ENCODE assay signal across 18 cellular contexts in the genomic region with DNA sequence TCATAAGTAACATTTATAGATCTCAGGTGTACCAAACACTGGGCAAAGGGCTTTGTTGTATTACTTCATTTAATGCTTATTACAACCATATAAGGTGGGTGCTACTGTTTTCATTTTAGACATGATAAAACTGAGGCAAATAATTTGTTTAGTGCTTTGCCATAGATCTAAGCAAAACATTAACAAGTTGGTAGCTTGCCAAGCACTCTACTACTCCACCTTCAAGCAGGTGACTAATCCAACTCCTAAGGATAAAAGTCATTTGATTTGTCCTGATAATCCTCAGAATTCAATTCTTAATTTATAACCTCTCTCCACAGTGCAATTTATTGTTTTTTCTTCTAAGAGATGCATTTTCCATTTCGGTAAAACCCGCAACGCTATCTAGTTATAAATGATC.
"Had no signal": no experiment of that assay in that cellular context is flagged by ENCODE, and none has a peak within 500 bp of the region (broad histone marks: within the 10 kb centered on the region; RNA-seq: fewer than 3 reads in every experiment).

No MANE protein-coding gene starts in this region.

- H3K27ac Mint-ChIP-seq: activated CD8-positive, alpha-beta memory T cell treated with anti-CD3 and anti-CD28 coated beads, Interleukin-2, amount 10 ng/mL, durations not matched to agents 7 days and 5 days; activated naive CD8-positive, alpha-beta T cell treated with anti-CD3 and anti-CD28 coated beads for 36 hours; activated T-cell treated with anti-CD3 and anti-CD28 coated beads, Interleukin-2, amount 50 U/mL, for 24 hours; memory B cell; natural killer cell treated with Interleukin-12 subunit alpha and Interleukin-12 subunit beta and Interleukin-15 and Interleukin-18, amount 100 ng/mL, for 72 hours had no signal

- H3K4me1 ChIP-seq: heart left ventricle, psoas muscle, spleen, transverse colon had no signal

- H3K4me1 Mint-ChIP-seq: activated CD8-positive, alpha-beta memory T cell treated with anti-CD3 and anti-CD28 coated beads, Interleukin-2, amount 10 ng/mL, durations not matched to agents 7 days and 5 days; activated naive CD8-positive, alpha-beta T cell treated with anti-CD3 and anti-CD28 coated beads for 36 hours; memory B cell had no signal

- H3K27me3 ChIP-seq: brain microvascular endothelial cell, heart left ventricle, spleen, transverse colon had no signal

- H3K27me3 Mint-ChIP-seq: activated CD8-positive, alpha-beta memory T cell treated with anti-CD3 and anti-CD28 coated beads, Interleukin-2, amount 10 ng/mL, durations not matched to agents 7 days and 5 days; activated T-cell treated with anti-CD3 and anti-CD28 coated beads, Interleukin-2, amount 50 U/mL, for 24 hours; memory B cell; natural killer cell treated with Interleukin-12 subunit alpha and Interleukin-12 subunit beta and Interleukin-15 and Interleukin-18, amount 100 ng/mL, for 72 hours had no signal

- H3K27ac ChIP-seq: brain microvascular endothelial cell, heart left ventricle, psoas muscle, spleen, transverse colon had no signal

- DNase-seq: activated CD8-positive, alpha-beta memory T cell treated with anti-CD3 and anti-CD28 coated beads, Interleukin-2, amount 10 ng/mL, durations not matched to agents 7 days and 5 days; activated gamma-delta T cell; activated naive CD8-positive, alpha-beta T cell treated with anti-CD3 and anti-CD28 coated beads for 36 hours; activated T-cell treated with anti-CD3 and anti-CD28 coated beads, Interleukin-2, amount 50 U/mL, for 24 hours; brain microvascular endothelial cell; foreskin melanocyte; heart left ventricle; occipital lobe; psoas muscle; spleen; stimulated activated CD4-positive, alpha-beta T cell treated with anti-CD3 and anti-CD28 coated beads, Interleukin-2, amount 100 ng/mL, for 24 hours; stimulated activated naive CD4-positive, alpha-beta T cell; substantia nigra; transverse colon had no signal

- ATAC-seq: activated CD8-positive, alpha-beta memory T cell treated with anti-CD3 and anti-CD28 coated beads, Interleukin-2, amount 10 ng/mL, durations not matched to agents 7 days and 5 days; heart left ventricle; left lobe of liver; natural killer cell treated with Interleukin-12 subunit alpha and Interleukin-12 subunit beta and Interleukin-15 and Interleukin-18, amount 100 ng/mL, for 72 hours; psoas muscle; sciatic nerve had no signal

- H3K36me3 Mint-ChIP-seq: activated CD8-positive, alpha-beta memory T cell treated with anti-CD3 and anti-CD28 coated beads, Interleukin-2, amount 10 ng/mL, durations not matched to agents 7 days and 5 days; activated naive CD8-positive, alpha-beta T cell treated with anti-CD3 and anti-CD28 coated beads for 36 hours; memory B cell; natural killer cell treated with Interleukin-12 subunit alpha and Interleukin-12 subunit beta and Interleukin-15 and Interleukin-18, amount 100 ng/mL, for 72 hours had no signal

- H3K9me3 Mint-ChIP-seq: activated naive CD8-positive, alpha-beta T cell treated with anti-CD3 and anti-CD28 coated beads for 36 hours; activated T-cell treated with anti-CD3 and anti-CD28 coated beads, Interleukin-2, amount 50 U/mL, for 24 hours; memory B cell; natural killer cell treated with Interleukin-12 subunit alpha and Interleukin-12 subunit beta and Interleukin-15 and Interleukin-18, amount 100 ng/mL, for 72 hours had no signal

- H3K4me3 Mint-ChIP-seq: activated CD8-positive, alpha-beta memory T cell treated with anti-CD3 and anti-CD28 coated beads, Interleukin-2, amount 10 ng/mL, durations not matched to agents 7 days and 5 days; activated naive CD8-positive, alpha-beta T cell treated with anti-CD3 and anti-CD28 coated beads for 36 hours; activated T-cell treated with anti-CD3 and anti-CD28 coated beads, Interleukin-2, amount 50 U/mL, for 24 hours; memory B cell; natural killer cell treated with Interleukin-12 subunit alpha and Interleukin-12 subunit beta and Interleukin-15 and Interleukin-18, amount 100 ng/mL, for 72 hours had no signal
